In genomic region chr2:191844706-191845105, GRCh38 we compare ENCODE assay signal across 1 cellular context.
TF ChIP-seq lines count a peak whose summit lies in the region.

No MANE protein-coding gene starts in this region.

TF ChIP-seq in GM23338, 12 proteins besides CTCF, POLR2A, EP300 and RAD21 (continued from another document):
- no peak for TF ChIP-seq ETS1 (IDR thresholded peaks at IDR 0.05)
- TF ChIP-seq EZH2 (IDR thresholded peaks at IDR 0.05; ENCODE audit: low read depth, unreplicated experiment): no peak
TF ChIP-seq in GM23338: peak in this region for 0.
